13 cellular contexts compared by ENCODE assay signal in genomic region chr18:51251625-51252024, GRCh38. TPM values are rescaled to one million over a fixed set of nuclear protein-coding genes. Genes with fewer than 3 reads are reported as not detected.
DNase-seq lines count a peak whose midpoint lies in the region; ATAC-seq and TF ChIP-seq lines count a peak whose summit lies in the region.
"Had no signal": no experiment of that assay in that cellular context is flagged by ENCODE, and none has a peak within 500 bp of the region (broad histone marks: within the 10 kb centered on the region; RNA-seq: fewer than 3 reads in every experiment).

No MANE protein-coding gene starts in this region.

- no peaks in the 10 kb centered on the region for H3K27me3 ChIP-seq in prostate gland (replicated peaks; ENCODE audit: insufficient read depth)

- H3K27ac ChIP-seq in prostate gland, result no peak overlapping the region

- H3K36me3 Mint-ChIP-seq in activated T-helper 2 cell treated with anti-CD3 and anti-CD28 coated beads, Interferon-gamma antibody, Interleukin-2, Interleukin-4, amounts not matched to agents 10 μg/mL and 5 μg/mL and 100 μg/mL, durations not matched to agents 14 hours and 24 hours and 36 hours (ENCODE audit: low read depth), result no peaks in the 10 kb centered on the region

- peak; percentile 98 for ATAC-seq in GM19035 (IDR thresholded peaks at IDR 0.05; ENCODE audit: unreplicated experiment)
- peak; percentile 99 for ATAC-seq in HG02571 (IDR thresholded peaks at IDR 0.05; ENCODE audit: unreplicated experiment)
- ATAC-seq in HG03442 (IDR thresholded peaks at IDR 0.05; ENCODE audit: unreplicated experiment), result peak; percentile 96
- peak; percentile 68 for ATAC-seq in mucosa of descending colon

- TF ChIP-seq CTCF in mucosa of descending colon (IDR thresholded peaks at IDR 0.05), result no peak
- no peak for TF ChIP-seq CTCF in prostate gland (IDR thresholded peaks at IDR 0.05)

- H3K4me3 ChIP-seq in mucosa of descending colon (no peak overlapping the region), prostate gland (no peak overlapping the region)

- no peaks in the 10 kb centered on the region for H3K9me3 Mint-ChIP-seq in activated T-helper 2 cell treated with anti-CD3 and anti-CD28 coated beads, Interferon-gamma antibody, Interleukin-2, Interleukin-4, amounts not matched to agents 10 μg/mL and 5 μg/mL and 100 μg/mL, durations not matched to agents 14 hours and 24 hours and 36 hours
- H3K9me3 Mint-ChIP-seq: activated T-helper 1 cell treated with anti-CD3 and anti-CD28 coated beads, Interleukin-12 subunit alpha, Interleukin-12 subunit beta, Interleukin-2, Interleukin-4 antibody, amounts not matched to agents 30 ng/mL and 10 ng/mL and 1 ng/mL, durations not matched to agents 14 hours and 24 hours and 36 hours had no signal

- H3K4me1 ChIP-seq in mucosa of descending colon (ENCODE audit: low read depth) (no peaks in the 10 kb centered on the region), prostate gland (replicated peaks) (no peaks in the 10 kb centered on the region)

- DNase-seq in mucosa of descending colon (no peak), cerebellar nuclear complex (lab: John Stamatoyannopoulos, UW) (no peak), prostate gland (ENCODE audit: low spot score) (no peak), erythroblast (lab: John Stamatoyannopoulos, UW) (no peak)
- no peak for DNase-seq in activated T-helper 2 cell treated with anti-CD3 and anti-CD28 coated beads, Interferon-gamma antibody, Interleukin-2, Interleukin-4, amounts not matched to agents 10 μg/mL and 5 μg/mL and 100 μg/mL, durations not matched to agents 14 hours and 24 hours and 36 hours (ENCODE audit: low spot score)
- DNase-seq: cortex of kidney, DMS153, NCI-H345, T-helper 9 cell had no signal

- H3K4me3 Mint-ChIP-seq in activated T-helper 2 cell treated with anti-CD3 and anti-CD28 coated beads, Interferon-gamma antibody, Interleukin-2, Interleukin-4, amounts not matched to agents 10 μg/mL and 5 μg/mL and 100 μg/mL, durations not matched to agents 14 hours and 24 hours and 36 hours (ENCODE audit: low read depth), result no peak overlapping the region
- H3K4me3 Mint-ChIP-seq: activated T-helper 1 cell treated with anti-CD3 and anti-CD28 coated beads, Interleukin-12 subunit alpha, Interleukin-12 subunit beta, Interleukin-2, Interleukin-4 antibody, amounts not matched to agents 30 ng/mL and 10 ng/mL and 1 ng/mL, durations not matched to agents 14 hours and 24 hours and 36 hours had no signal

- H3K4me1 Mint-ChIP-seq in activated T-helper 2 cell treated with anti-CD3 and anti-CD28 coated beads, Interferon-gamma antibody, Interleukin-2, Interleukin-4, amounts not matched to agents 10 μg/mL and 5 μg/mL and 100 μg/mL, durations not matched to agents 14 hours and 24 hours and 36 hours (ENCODE audit: low read depth), result peaks cover 1% of the 10 kb centered on the region

- no peaks in the 10 kb centered on the region for H3K9me3 ChIP-seq in mucosa of descending colon
- no peaks in the 10 kb centered on the region for H3K9me3 ChIP-seq in prostate gland

- no peak overlapping the region for H3K27ac Mint-ChIP-seq in activated T-helper 2 cell treated with anti-CD3 and anti-CD28 coated beads, Interferon-gamma antibody, Interleukin-2, Interleukin-4, amounts not matched to agents 10 μg/mL and 5 μg/mL and 100 μg/mL, durations not matched to agents 14 hours and 24 hours and 36 hours
- H3K27ac Mint-ChIP-seq: activated T-helper 1 cell treated with anti-CD3 and anti-CD28 coated beads, Interleukin-12 subunit alpha, Interleukin-12 subunit beta, Interleukin-2, Interleukin-4 antibody, amounts not matched to agents 30 ng/mL and 10 ng/mL and 1 ng/mL, durations not matched to agents 14 hours and 24 hours and 36 hours had no signal

- H3K36me3 ChIP-seq in mucosa of descending colon (ENCODE audit: low read depth), result no peaks in the 10 kb centered on the region
- no peaks in the 10 kb centered on the region for H3K36me3 ChIP-seq in prostate gland

- H3K27me3 Mint-ChIP-seq in activated T-helper 2 cell treated with anti-CD3 and anti-CD28 coated beads, Interferon-gamma antibody, Interleukin-2, Interleukin-4, amounts not matched to agents 10 μg/mL and 5 μg/mL and 100 μg/mL, durations not matched to agents 14 hours and 24 hours and 36 hours (ENCODE audit: low read depth), result peaks cover 16% of the 10 kb centered on the region

- intact Hi-C loops in mucosa of descending colon (cut with DNase I, micrococcal nuclease), result no loop called here
- intact Hi-C loops in activated T-helper 2 cell treated with anti-CD3 and anti-CD28 coated beads, Interferon-gamma antibody, Interleukin-2, Interleukin-4, amounts not matched to agents 10 μg/mL and 5 μg/mL and 100 μg/mL, durations not matched to agents 14 hours and 24 hours and 36 hours (cut with micrococcal nuclease), result no loop called here
- intact Hi-C loops in prostate gland (cut with DNase I), result no loop called here

- TF ChIP-seq POLR2A in prostate gland (IDR thresholded peaks at IDR 0.05) (no peak), erythroblast (IDR thresholded peaks at IDR 0.05; ENCODE audit: low read length) (no peak)

RNA-seq across cellular contexts. Expression of gene MEX3C, which starts 54.1 kb away (rescaled TPM):
- total RNA-seq in mucosa of descending colon (10 to 100 TPM; 20.8 to 30.1 (median 27.0) TPM), prostate gland (10 to 100 TPM; 29.2 to 54.0 TPM)
- 48.6 and 49.3 TPM in 2 replicates for total RNA-seq in activated T-helper 2 cell treated with anti-CD3 and anti-CD28 coated beads, Interferon-gamma antibody, Interleukin-2, Interleukin-4, amounts not matched to agents 10 μg/mL and 5 μg/mL and 100 μg/mL, durations not matched to agents 14 hours and 24 hours and 36 hours
